8 cellular contexts compared by ENCODE assay signal in the genomic region with DNA sequence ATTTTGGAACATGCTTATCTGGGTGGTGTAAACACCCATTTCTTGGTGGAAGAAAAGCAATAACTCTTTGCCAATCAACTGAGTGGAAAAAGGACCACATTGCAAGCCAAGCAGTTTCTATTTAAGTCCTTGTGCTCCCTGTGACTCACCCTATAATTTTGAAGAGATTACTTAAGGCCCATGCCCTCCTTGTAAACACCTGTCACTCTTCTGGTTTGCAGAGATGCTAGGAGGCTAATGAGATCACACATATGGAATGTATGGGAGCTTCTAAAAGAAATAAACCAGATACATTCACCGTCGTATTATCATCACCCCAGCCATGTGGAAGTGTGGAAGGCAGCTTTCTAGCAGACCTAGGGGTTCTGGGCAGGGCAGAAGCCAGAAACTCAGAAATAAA.
DNase-seq lines count a peak whose midpoint lies in the region; ATAC-seq and TF ChIP-seq lines count a peak whose summit lies in the region.

No MANE protein-coding gene starts in this region.

- H3K23me2 ChIP-seq in H9 (ENCODE audit: insufficient read length, low read depth, low read length, poor library complexity, severe bottlenecking), result no peaks in the 10 kb centered on the region

- H3K4me2 ChIP-seq in H9 (ENCODE audit: insufficient read depth, insufficient read length, low read length), result no peak overlapping the region

- H3K27ac ChIP-seq in AG04450 (ENCODE audit: low read depth, low read length), result peak overlapping the region; percentile 22
- H3K27ac ChIP-seq in H9 (ENCODE audit: insufficient read length, low read depth, low read length), result no peak overlapping the region

- no peak overlapping the region for H2BK5ac ChIP-seq in H9 (ENCODE audit: insufficient read length, low read length)

- ATAC-seq in left colon (peak; percentile 41), HG02870 (IDR thresholded peaks at IDR 0.05; ENCODE audit: unreplicated experiment) (no peak), sciatic nerve (no peak)

- H2BK120ac ChIP-seq in H9 (ENCODE audit: low read depth, low read length, poor library complexity, severe bottlenecking), result no peak overlapping the region

- no peak overlapping the region for H3K56ac ChIP-seq in H9 (ENCODE audit: insufficient read length, low read depth, low read length)

- H4K91ac ChIP-seq in H9 (ENCODE audit: insufficient read length, low read depth, low read length), result no peak overlapping the region

- peaks cover 10% of the 10 kb centered on the region for H3K27me3 Mint-ChIP-seq in H9 (ENCODE audit: low read depth)

- intact Hi-C loops in left colon (cut with DNase I, micrococcal nuclease) (no loop called here), sciatic nerve (cut with DNase I) (no loop called here)

- no peaks in the 10 kb centered on the region for H3K79me1 ChIP-seq in H9 (ENCODE audit: insufficient read depth, low read depth, low read length, poor library complexity, severe bottlenecking)

- no peak overlapping the region for H4K5ac ChIP-seq in H9 (ENCODE audit: insufficient read length, low read depth, low read length)

- no peak overlapping the region for H3T11ph ChIP-seq in H9 (ENCODE audit: low read length)

- H2BK12ac ChIP-seq in H9 (ENCODE audit: insufficient read length, low read depth, low read length), result no peak overlapping the region

- no peak overlapping the region for H3K14ac ChIP-seq in H9 (ENCODE audit: insufficient read depth, low read length)

- no peaks in the 10 kb centered on the region for H3K79me2 ChIP-seq in H9 (ENCODE audit: insufficient read depth, low read length)

- no peak overlapping the region for H3K18ac ChIP-seq in H9 (ENCODE audit: insufficient read length, low read depth, low read length)

- H2AFZ ChIP-seq in H9 (ENCODE audit: low read length), result no peak overlapping the region

- no peak overlapping the region; a peak in 1 of 7 replicates for H3K27ac Mint-ChIP-seq in H9

- no peak overlapping the region for H3K4me3 Mint-ChIP-seq in H9

- no CpG with 5 or more reads among the region's 2 CpGs for WGBS in H9 (ENCODE audit: extremely low coverage, insufficient read length, low lambda C conversion rate)

- no peak overlapping the region for H3K9ac ChIP-seq in H9 (ENCODE audit: extremely low read depth, insufficient read length, low read length)

- H3K9me3 ChIP-seq in AG04450 (ENCODE audit: control insufficient read depth, insufficient read depth, low read length) (no peaks in the 10 kb centered on the region; the same call in 1 of the 2 replicates), H9 (ENCODE audit: control insufficient read depth, low read depth, low read length) (no peaks in the 10 kb centered on the region)

- H2BK15ac ChIP-seq in H9 (ENCODE audit: low read depth, low read length), result no peak overlapping the region

- H3K9me3 Mint-ChIP-seq in H9, result no peaks in the 10 kb centered on the region

- H3K23ac ChIP-seq in H9 (ENCODE audit: insufficient read length, low read depth, low read length), result no peak overlapping the region

- H3K4me1 Mint-ChIP-seq in H9, result no peaks in the 10 kb centered on the region; a peak in 1 of 4 replicates

- POLR2A ChIA-PET in AG04450 (lab: Yijun Ruan, JAX), result no interaction called here
- POLR2A ChIA-PET in HEK293T (lab: Yijun Ruan, JAX), result interaction anchor here (1.5 kb wide), 1 partner anchor 337 kb away, joined by 6 read pairs; a partner anchor contains a TSS

- H4K20me1 ChIP-seq in H9 (ENCODE audit: control insufficient read depth, insufficient read depth, insufficient read length), result no peaks in the 10 kb centered on the region

- no peak overlapping the region for H4K8ac ChIP-seq in H9 (replicated peaks; ENCODE audit: insufficient read length, low read depth, low read length)

- H3K36me3 Mint-ChIP-seq in H9 (ENCODE audit: insufficient read depth in 1 of 3, low read depth in 3 of 3), result no peaks in the 10 kb centered on the region

- no peak overlapping the region for H3K4ac ChIP-seq in H9 (ENCODE audit: low read depth, low read length)

- CTCF ChIA-PET in AG04450 (lab: Charles Lee) (no interaction called here), HEK293T (lab: Yijun Ruan, JAX) (interaction anchor here (1.5 kb wide), 1 partner anchor 339 kb away, joined by 6 read pairs; no protein-coding TSS in a partner anchor)

- TF ChIP-seq CTCF in AG04450 (IDR thresholded peaks at IDR 0.05; ENCODE audit: low read depth, low read length) (no peak), H9 (conservative IDR thresholded peaks at IDR 0.05) (no peak)

- DNase-seq in AG04450 (ENCODE audit: low read depth, low spot score) (peak; percentile 84), HEK293T (ENCODE audit: extremely low spot score) (peak; percentile 25), SW480 (ENCODE audit: low spot score) (peak; percentile 58), left colon (no peak), T1000 (lab: John Stamatoyannopoulos, UW) (no peak), H9 (no peak), sciatic nerve (ENCODE audit: low spot score) (no peak)

- peaks cover 8% of the 10 kb centered on the region for H3K27me3 ChIP-seq in AG04450 (ENCODE audit: control insufficient read depth, insufficient read depth, low read length)
- no peaks in the 10 kb centered on the region for H3K27me3 ChIP-seq in H9 (ENCODE audit: insufficient read depth, low read length)

- no peak overlapping the region for H3K4me3 ChIP-seq in AG04450 (ENCODE audit: low read depth, low read length)

- no peak overlapping the region for H2BK20ac ChIP-seq in H9 (ENCODE audit: low read depth, low read length, poor library complexity, severe bottlenecking)

- no peaks in the 10 kb centered on the region for H3K4me1 ChIP-seq in H9 (ENCODE audit: insufficient read depth, low read length)

- H2AK5ac ChIP-seq in H9 (ENCODE audit: insufficient read length, low read length), result no peak overlapping the region

TF ChIP-seq in HEK293T, 16 proteins besides CTCF, POLR2A, EP300 and RAD21:
- TF ChIP-seq TARDBP (IDR thresholded peaks at IDR 0.05) (no peak), L3MBTL2 (conservative IDR thresholded peaks at IDR 0.05) (no peak)
- TF ChIP-seq, protein P1, sequence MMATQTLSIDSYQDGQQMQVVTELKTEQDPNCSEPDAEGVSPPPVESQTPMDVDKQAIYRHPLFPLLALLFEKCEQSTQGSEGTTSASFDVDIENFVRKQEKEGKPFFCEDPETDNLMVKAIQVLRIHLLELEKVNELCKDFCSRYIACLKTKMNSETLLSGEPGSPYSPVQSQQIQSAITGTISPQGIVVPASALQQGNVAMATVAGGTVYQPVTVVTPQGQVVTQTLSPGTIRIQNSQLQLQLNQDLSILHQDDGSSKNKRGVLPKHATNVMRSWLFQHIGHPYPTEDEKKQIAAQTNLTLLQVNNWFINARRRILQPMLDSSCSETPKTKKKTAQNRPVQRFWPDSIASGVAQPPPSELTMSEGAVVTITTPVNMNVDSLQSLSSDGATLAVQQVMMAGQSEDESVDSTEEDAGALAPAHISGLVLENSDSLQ (IDR thresholded peaks at IDR 0.05), result peak; percentile 84
TF ChIP-seq in HEK293T: peak in this region for 1.

Comparison
In these comparisons a context has a peak if more than half of its experiments do, and no peak if none do; other contexts are left out.
1. DNase-seq: peak in AG04450 (single experiment), HEK293T (single experiment) and SW480 (single experiment); none in left colon (0 of 2), T1000 (single experiment), H9 (single experiment) and sciatic nerve (single experiment).